Comparison of ENCODE assay signal across 8 cellular contexts in genomic region chr6:70520575-70520974, GRCh38. TPM values are rescaled to one million over a fixed set of nuclear protein-coding genes. Genes with fewer than 3 reads are reported as not detected.
DNase-seq lines count a peak whose midpoint lies in the region; ATAC-seq and FAIRE-seq lines count a peak whose summit lies in the region.

No MANE protein-coding gene starts in this region.

- H3K4me1 Mint-ChIP-seq in CD4-positive, CD25-positive, alpha-beta regulatory T cell: peaks cover 0 to 5% (median 4%) of the 10 kb centered on the region in 4 donors

- no peaks in the 10 kb centered on the region for H3K27me3 Mint-ChIP-seq in CD4-positive, CD25-positive, alpha-beta regulatory T cell

- H3K4me3 ChIP-seq in CD4-positive, CD25-positive, alpha-beta regulatory T cell (ENCODE audit: low read depth, low read length): no peak overlapping the region

- H3K4me3 Mint-ChIP-seq in CD4-positive, CD25-positive, alpha-beta regulatory T cell: no peak overlapping the region

- no peak overlapping the region for H3K27ac ChIP-seq in CD4-positive, CD25-positive, alpha-beta regulatory T cell (ENCODE audit: insufficient read depth, low read length, poor library complexity, severe bottlenecking)

- DNase-seq in CD4-positive, CD25-positive, alpha-beta regulatory T cell: peak in 2 of 3 donors; percentile 28 to 45
- DNase-seq in GM18507 (ENCODE audit: extremely low spot score, insufficient read length, low read depth) (no peak), RPMI8226 (peak; percentile 33), iPS-NIHi11 (ENCODE audit: low spot score) (peak; percentile 4), activated gamma-delta T cell treated with Interleukin-2 at 50 U/mL for 16 hours (no peak), cerebellar cortex (ENCODE audit: low spot score) (no peak), putamen (ENCODE audit: low spot score) (no peak)

- H3K27ac Mint-ChIP-seq in CD4-positive, CD25-positive, alpha-beta regulatory T cell: no peak overlapping the region

- FAIRE-seq in GM18507 (lab: Jason Lieb, UNC): peak; percentile 26

- no peaks in the 10 kb centered on the region for H3K9me3 ChIP-seq in CD4-positive, CD25-positive, alpha-beta regulatory T cell (ENCODE audit: control insufficient read depth in 2 of 2, low read length in 2 of 2)

- H3K9me3 Mint-ChIP-seq in CD4-positive, CD25-positive, alpha-beta regulatory T cell: no peaks in the 10 kb centered on the region

- ATAC-seq in CD4-positive, CD25-positive, alpha-beta regulatory T cell (ENCODE audit: low read depth in 2 of 2): no peak
- ATAC-seq in HG02571 (IDR thresholded peaks at IDR 0.05; ENCODE audit: unreplicated experiment): no peak

- H3K27me3 ChIP-seq in CD4-positive, CD25-positive, alpha-beta regulatory T cell (ENCODE audit: control insufficient read depth, insufficient read depth, low read length): no peaks in the 10 kb centered on the region

- H3K36me3 ChIP-seq in CD4-positive, CD25-positive, alpha-beta regulatory T cell (ENCODE audit: control insufficient read depth, insufficient read depth, low read length): peaks cover 2% of the 10 kb centered on the region

- H3K36me3 Mint-ChIP-seq in CD4-positive, CD25-positive, alpha-beta regulatory T cell: peaks cover 10% of the 10 kb centered on the region

- H3K4me1 ChIP-seq in CD4-positive, CD25-positive, alpha-beta regulatory T cell (ENCODE audit: control insufficient read depth, insufficient read depth, low read length, poor library complexity, severe bottlenecking): no peaks in the 10 kb centered on the region

RNA-seq across cellular contexts. Expression of gene SDHAF4, which starts 46.2 kb away (rescaled TPM):
- 7.0 TPM for total RNA-seq in CD4-positive, CD25-positive, alpha-beta regulatory T cell
- polyA plus RNA-seq in CD4-positive, CD25-positive, alpha-beta regulatory T cell: 1 to 10 TPM; 7.1 to 8.1 (median 7.4) TPM

Comparison
In these comparisons a context has a peak if more than half of its experiments do, and no peak if none do; other contexts are left out.
1. DNase-seq: peak in CD4-positive, CD25-positive, alpha-beta regulatory T cell (2 of 3), RPMI8226 (single experiment) and iPS-NIHi11 (single experiment); none in GM18507 (single experiment), activated gamma-delta T cell treated with Interleukin-2 at 50 U/mL for 16 hours (single experiment), cerebellar cortex (single experiment) and putamen (single experiment).